Comparison of ENCODE assay signal across 13 cellular contexts in genomic region chr6:35585688-35586087, GRCh38.
DNase-seq lines count a peak whose midpoint lies in the region; TF ChIP-seq lines count a peak whose summit lies in the region.
"Had no signal": no experiment of that assay in that cellular context is flagged by ENCODE, and none has a peak within 500 bp of the region (broad histone marks: within the 10 kb centered on the region; RNA-seq: fewer than 3 reads in every experiment).

No MANE protein-coding gene starts in this region.

- no peak for TF ChIP-seq POLR2A in stomach (IDR thresholded peaks at IDR 0.05)

- H3K4me1 Mint-ChIP-seq in CD14-positive monocyte: peaks cover 27% of the 10 kb centered on the region

- H3K27me3 Mint-ChIP-seq in CD14-positive monocyte (ENCODE audit: low read depth in 3 of 3): peaks cover 0 to 3% (median 1%) of the 10 kb centered on the region in 3 donors
- H3K27me3 Mint-ChIP-seq: dendritic cell treated with granulocyte-macrophage colony-stimulating factor and Interleukin-4, amounts not matched to agents 40 ng/mL and 50 ng/mL, for 4 days had no signal

- peaks cover 10 to 20% of the 10 kb centered on the region in 2 experiments; a peak in 2 of 3 replicates for H3K36me3 ChIP-seq in HEK293 (ENCODE audit: control insufficient read depth in 2 of 2, insufficient read depth in 1 of 2, low read length in 2 of 2)
- H3K36me3 ChIP-seq in stomach: peaks cover 63 to 92% (median 83%) of the 10 kb centered on the region in 4 donors
- H3K36me3 ChIP-seq in MG63: no peaks in the 10 kb centered on the region

- H3K4me3 Mint-ChIP-seq in CD14-positive monocyte: no peak overlapping the region
- H3K4me3 Mint-ChIP-seq: dendritic cell treated with granulocyte-macrophage colony-stimulating factor and Interleukin-4, amounts not matched to agents 40 ng/mL and 50 ng/mL, for 4 days had no signal

- no peak for TF ChIP-seq EP300 in stomach (IDR thresholded peaks at IDR 0.05)

- H3K4me1 ChIP-seq in HEK293 (ENCODE audit: control insufficient read depth, insufficient read depth, low read length): no peaks in the 10 kb centered on the region
- peaks cover 52 to 81% (median 68%) of the 10 kb centered on the region in 4 donors for H3K4me1 ChIP-seq in stomach

- TF ChIP-seq CTCF in CD14-positive monocyte (IDR thresholded peaks at IDR 0.05) (no peak), HEK293 (tag by site-specific recombination; IDR thresholded peaks at IDR 0.05) (no peak), dorsolateral prefrontal cortex (IDR thresholded peaks at IDR 0.05 in 54 of 56, conservative IDR thresholded peaks at IDR 0.05 in 2 of 56; ENCODE audit: low read depth in 1 of 56, partially characterized antibody in 56 of 56) (no peak), stomach (IDR thresholded peaks at IDR 0.05) (no peak)

- no peaks in the 10 kb centered on the region for H3K9me3 Mint-ChIP-seq in CD14-positive monocyte
- H3K9me3 Mint-ChIP-seq: dendritic cell treated with granulocyte-macrophage colony-stimulating factor and Interleukin-4, amounts not matched to agents 40 ng/mL and 50 ng/mL, for 4 days had no signal

- WGBS in stomach, 5 donors: 59 to 93% (median 84%) methylated on average over 1 of the region's 1 CpG

- no peak for DNase-seq in CD14-positive monocyte (ENCODE audit: low spot score)
- no peak for DNase-seq in dorsolateral prefrontal cortex
- no peak for DNase-seq in stomach
- DNase-seq in MG63: no peak
- no peak for DNase-seq in NCI-H128 (lab: John Stamatoyannopoulos, UW; ENCODE audit: unreplicated experiment)
- DNase-seq in NCI-H345 (lab: John Stamatoyannopoulos, UW): no peak
- DNase-seq: GDM1, NCI-H1092, SIG-M5, small intestine had no signal

- intact Hi-C loops in CD14-positive monocyte (cut with micrococcal nuclease) (loop anchor here in 1 of 2 donors (5.0 to 10.0 kb wide), 2 partner anchors 37 to 99 kb away; partner anchors contain the start of gene FKBP5), dorsolateral prefrontal cortex (cut with DNase I) (no loop called here), stomach (cut with DNase I; ENCODE audit: low total_unique reads) (no loop called here)

- H3K27me3 ChIP-seq in dorsolateral prefrontal cortex (no peaks in the 10 kb centered on the region), stomach (no peaks in the 10 kb centered on the region), MG63 (no peaks in the 10 kb centered on the region)

- CTCF ChIA-PET in HEK293 (lab: Yijun Ruan, JAX): interaction anchor here (0.7 to 13.8 kb wide), 16 partner anchors 9 to 509 kb away, joined by 3 to 258 read pairs (median 5); partner anchors contain the start of gene ARMC12

- POLR2A ChIA-PET in HEK293 (lab: Yijun Ruan, JAX): interaction anchor here (0.7 kb wide), 1 partner anchor 147 kb away, joined by 3 read pairs; no protein-coding TSS in a partner anchor

- H3K27ac ChIP-seq in HEK293 (ENCODE audit: extremely low read depth, low read depth, low read length) (no peak overlapping the region), dorsolateral prefrontal cortex (peak overlapping the region in 35 of 59 donors; percentile 4 to 83 (median 62)), stomach (peak overlapping the region in 4 of 5 donors; percentile 31 to 86 (median 76))

- no peak overlapping the region for H3K4me3 ChIP-seq in HEK293 (ENCODE audit: low read depth, low read length)
- H3K4me3 ChIP-seq in dorsolateral prefrontal cortex: no peak overlapping the region
- H3K4me3 ChIP-seq in stomach: no peak overlapping the region
- H3K4me3 ChIP-seq in MG63: no peak overlapping the region
- H3K4me3 ChIP-seq: lung had no signal

- peaks cover 55 to 75% of the 10 kb centered on the region in 2 donors for H3K36me3 Mint-ChIP-seq in CD14-positive monocyte

- H3K9me3 ChIP-seq in HEK293 (ENCODE audit: control insufficient read depth, insufficient read depth, low read depth, low read length) (no peaks in the 10 kb centered on the region), stomach (no peaks in the 10 kb centered on the region), MG63 (no peaks in the 10 kb centered on the region)

- peak overlapping the region in 5 of 7 donors; percentile 6 to 86 (median 57) for H3K27ac Mint-ChIP-seq in CD14-positive monocyte
- H3K27ac Mint-ChIP-seq: dendritic cell treated with granulocyte-macrophage colony-stimulating factor and Interleukin-4, amounts not matched to agents 40 ng/mL and 50 ng/mL, for 4 days had no signal

TF ChIP-seq in HEK293, 187 proteins besides CTCF, POLR2A, EP300 and RAD21:
- TF ChIP-seq ZNF19 (tag by site-specific recombination; IDR thresholded peaks at IDR 0.05; ENCODE audit: low read depth): no peak
- no peak for TF ChIP-seq ZNF664 (tag by site-specific recombination; IDR thresholded peaks at IDR 0.05)
- TF ChIP-seq, protein P1, sequence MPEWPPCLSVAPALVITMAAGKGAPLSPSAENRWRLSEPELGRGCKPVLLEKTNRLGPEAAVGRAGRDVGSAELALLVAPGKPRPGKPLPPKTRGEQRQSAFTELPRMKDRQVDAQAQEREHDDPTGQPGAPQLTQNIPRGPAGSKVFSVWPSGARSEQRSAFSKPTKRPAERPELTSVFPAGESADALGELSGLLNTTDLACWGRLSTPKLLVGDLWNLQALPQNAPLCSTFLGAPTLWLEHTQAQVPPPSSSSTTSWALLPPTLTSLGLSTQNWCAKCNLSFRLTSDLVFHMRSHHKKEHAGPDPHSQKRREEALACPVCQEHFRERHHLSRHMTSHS (tag by site-specific recombination; IDR thresholded peaks at IDR 0.05): no peak
- TF ChIP-seq, protein P2, sequence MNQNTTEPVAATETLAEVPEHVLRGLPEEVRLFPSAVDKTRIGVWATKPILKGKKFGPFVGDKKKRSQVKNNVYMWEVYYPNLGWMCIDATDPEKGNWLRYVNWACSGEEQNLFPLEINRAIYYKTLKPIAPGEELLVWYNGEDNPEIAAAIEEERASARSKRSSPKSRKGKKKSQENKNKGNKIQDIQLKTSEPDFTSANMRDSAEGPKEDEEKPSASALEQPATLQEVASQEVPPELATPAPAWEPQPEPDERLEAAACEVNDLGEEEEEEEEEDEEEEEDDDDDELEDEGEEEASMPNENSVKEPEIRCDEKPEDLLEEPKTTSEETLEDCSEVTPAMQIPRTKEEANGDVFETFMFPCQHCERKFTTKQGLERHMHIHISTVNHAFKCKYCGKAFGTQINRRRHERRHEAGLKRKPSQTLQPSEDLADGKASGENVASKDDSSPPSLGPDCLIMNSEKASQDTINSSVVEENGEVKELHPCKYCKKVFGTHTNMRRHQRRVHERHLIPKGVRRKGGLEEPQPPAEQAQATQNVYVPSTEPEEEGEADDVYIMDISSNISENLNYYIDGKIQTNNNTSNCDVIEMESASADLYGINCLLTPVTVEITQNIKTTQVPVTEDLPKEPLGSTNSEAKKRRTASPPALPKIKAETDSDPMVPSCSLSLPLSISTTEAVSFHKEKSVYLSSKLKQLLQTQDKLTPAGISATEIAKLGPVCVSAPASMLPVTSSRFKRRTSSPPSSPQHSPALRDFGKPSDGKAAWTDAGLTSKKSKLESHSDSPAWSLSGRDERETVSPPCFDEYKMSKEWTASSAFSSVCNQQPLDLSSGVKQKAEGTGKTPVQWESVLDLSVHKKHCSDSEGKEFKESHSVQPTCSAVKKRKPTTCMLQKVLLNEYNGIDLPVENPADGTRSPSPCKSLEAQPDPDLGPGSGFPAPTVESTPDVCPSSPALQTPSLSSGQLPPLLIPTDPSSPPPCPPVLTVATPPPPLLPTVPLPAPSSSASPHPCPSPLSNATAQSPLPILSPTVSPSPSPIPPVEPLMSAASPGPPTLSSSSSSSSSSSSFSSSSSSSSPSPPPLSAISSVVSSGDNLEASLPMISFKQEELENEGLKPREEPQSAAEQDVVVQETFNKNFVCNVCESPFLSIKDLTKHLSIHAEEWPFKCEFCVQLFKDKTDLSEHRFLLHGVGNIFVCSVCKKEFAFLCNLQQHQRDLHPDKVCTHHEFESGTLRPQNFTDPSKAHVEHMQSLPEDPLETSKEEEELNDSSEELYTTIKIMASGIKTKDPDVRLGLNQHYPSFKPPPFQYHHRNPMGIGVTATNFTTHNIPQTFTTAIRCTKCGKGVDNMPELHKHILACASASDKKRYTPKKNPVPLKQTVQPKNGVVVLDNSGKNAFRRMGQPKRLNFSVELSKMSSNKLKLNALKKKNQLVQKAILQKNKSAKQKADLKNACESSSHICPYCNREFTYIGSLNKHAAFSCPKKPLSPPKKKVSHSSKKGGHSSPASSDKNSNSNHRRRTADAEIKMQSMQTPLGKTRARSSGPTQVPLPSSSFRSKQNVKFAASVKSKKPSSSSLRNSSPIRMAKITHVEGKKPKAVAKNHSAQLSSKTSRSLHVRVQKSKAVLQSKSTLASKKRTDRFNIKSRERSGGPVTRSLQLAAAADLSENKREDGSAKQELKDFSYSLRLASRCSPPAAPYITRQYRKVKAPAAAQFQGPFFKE (tag by site-specific recombination; IDR thresholded peaks at IDR 0.05; ENCODE audit: borderline replicate concordance): no peak
- peak; percentile 52 for TF ChIP-seq SP7 (tag by site-specific recombination; IDR thresholded peaks at IDR 0.05)
